In genomic region chr17:15507001-15507400, GRCh38 we compare ENCODE assay signal across 5 cellular contexts.
"Had no signal": no experiment of that assay in that cellular context is flagged by ENCODE, and none has a peak within 500 bp of the region (broad histone marks: within the 10 kb centered on the region; RNA-seq: fewer than 3 reads in every experiment).

No MANE protein-coding gene starts in this region.

- H3K27ac Mint-ChIP-seq: GM23338, H9 had no signal

- H3K4me2 ChIP-seq: GM23338 had no signal

- H3K4me3 Mint-ChIP-seq: GM23338, H9 had no signal

- H2AFZ ChIP-seq: GM23338 had no signal

- H3K4me3 ChIP-seq: GM23338, K562 had no signal

- DNase-seq: H9, HCEC 1CT, IMR-90 had no signal

- H3K9me3 Mint-ChIP-seq: H9 had no signal
